Comparison of ENCODE assay signal across 8 cellular contexts in genomic region chr6:87589693-87590416, GRCh38. TPM values are rescaled to one million over a fixed set of nuclear protein-coding genes. Genes with fewer than 3 reads are reported as not detected.
DNase-seq lines count a peak whose midpoint lies in the region; ATAC-seq, FAIRE-seq and TF ChIP-seq lines count a peak whose summit lies in the region.

ORC3 (plus strand) TSS chr6:87590135; CDS start chr6:87590169, 34 bp downstream.
A gene with protein sequence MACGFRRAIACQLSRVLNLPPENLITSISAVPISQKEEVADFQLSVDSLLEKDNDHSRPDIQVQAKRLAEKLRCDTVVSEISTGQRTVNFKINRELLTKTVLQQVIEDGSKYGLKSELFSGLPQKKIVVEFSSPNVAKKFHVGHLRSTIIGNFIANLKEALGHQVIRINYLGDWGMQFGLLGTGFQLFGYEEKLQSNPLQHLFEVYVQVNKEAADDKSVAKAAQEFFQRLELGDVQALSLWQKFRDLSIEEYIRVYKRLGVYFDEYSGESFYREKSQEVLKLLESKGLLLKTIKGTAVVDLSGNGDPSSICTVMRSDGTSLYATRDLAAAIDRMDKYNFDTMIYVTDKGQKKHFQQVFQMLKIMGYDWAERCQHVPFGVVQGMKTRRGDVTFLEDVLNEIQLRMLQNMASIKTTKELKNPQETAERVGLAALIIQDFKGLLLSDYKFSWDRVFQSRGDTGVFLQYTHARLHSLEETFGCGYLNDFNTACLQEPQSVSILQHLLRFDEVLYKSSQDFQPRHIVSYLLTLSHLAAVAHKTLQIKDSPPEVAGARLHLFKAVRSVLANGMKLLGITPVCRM (minus strand): TSS chr6:87589987. CDS start chr6:87589957, 30 bp downstream.

- POLR2A ChIA-PET in AG04449 (lab: Yijun Ruan, JAX): interaction anchor here (0.6 to 2.0 kb wide), 2 partner anchors 112 to 117 kb away, joined by 4 to 5 read pairs; partner anchors contain the start of gene AKIRIN2

- CTCF ChIA-PET in AG04449 (lab: Yijun Ruan, JAX): interaction anchor here (1.5 kb wide), 1 partner anchor 23 kb away, joined by 4 read pairs; no protein-coding TSS in a partner anchor

- peak; percentile 99 for ATAC-seq in GM18907 (IDR thresholded peaks at IDR 0.05; ENCODE audit: unreplicated experiment)
- ATAC-seq in HG03159 (IDR thresholded peaks at IDR 0.05; ENCODE audit: unreplicated experiment): peak; percentile 100

- H3K36me3 ChIP-seq in bronchial epithelial cell (ENCODE audit: control insufficient read depth, insufficient read depth, low read length): no peaks in the 10 kb centered on the region

- no peak for FAIRE-seq in bronchial epithelial cell (lab: Jason Lieb, UNC)

- TF ChIP-seq CTCF in AG04449 (IDR thresholded peaks at IDR 0.05; ENCODE audit: insufficient read depth, low read length, missing control alignments) (no peak), WI38 (IDR thresholded peaks at IDR 0.05; ENCODE audit: low read depth, low read length) (no peak), bronchial epithelial cell (IDR thresholded peaks at IDR 0.05; ENCODE audit: insufficient read depth, low read length, severe bottlenecking) (no peak)

- no peaks in the 10 kb centered on the region for H3K27me3 ChIP-seq in bronchial epithelial cell (ENCODE audit: control insufficient read depth, insufficient read depth, low read length)

- H3K4me3 ChIP-seq in AG04449 (ENCODE audit: low read depth, low read length): peak within 1 kb of the TSS; percentile 97
- H3K4me3 ChIP-seq in WI38 (ENCODE audit: low read depth, low read length): peak within 1 kb of the TSS; percentile 81
- peak within 1 kb of the TSS; percentile 45 for H3K4me3 ChIP-seq in bronchial epithelial cell (ENCODE audit: low read depth, low read length)

- DNase-seq in AG04449 (ENCODE audit: low read depth, low spot score): peak; percentile 47
- DNase-seq in NCI-H2227 treated with DMSO at 0.1 percent for 48 hours (lab: John Stamatoyannopoulos, UW): peak; percentile 86
- peak; percentile 91 for DNase-seq in bronchial epithelial cell (ENCODE audit: low read depth)
- DNase-seq in iPS-NIHi11 (ENCODE audit: low spot score): peak; percentile 99
- DNase-seq in smooth muscle cell of the brain vasculature (ENCODE audit: low read depth, low spot score): peak; percentile 77

RNA-seq across cellular contexts. Expression of gene ORC3, which starts in this region (rescaled TPM):
- 11.0 and 11.1 TPM in 2 replicates for total RNA-seq in bronchial epithelial cell

RNA-seq across cellular contexts. Expression of the second gene that starts in this region (rescaled TPM):
- 23.8 and 28.4 TPM in 2 replicates for total RNA-seq in bronchial epithelial cell

Comparison
In these comparisons a context has a peak if more than half of its experiments do, and no peak if none do; other contexts are left out.
1. Peak in every context shown above with its lines: DNase-seq, ATAC-seq and H3K4me3 ChIP-seq.
2. DNase-seq: peak in every context shown above with its lines; median percentile 99 in iPS-NIHi11; 91 in bronchial epithelial cell; 86 in NCI-H2227 treated with DMSO at 0.1 percent for 48 hours; 77 in smooth muscle cell of the brain vasculature; 47 in AG04449.
3. H3K4me3 ChIP-seq: peak in every context shown above with its lines; median percentile 97 in AG04449; 81 in WI38; 45 in bronchial epithelial cell.